Comparison of ENCODE assay signal across 25 cellular contexts in the genomic region with DNA sequence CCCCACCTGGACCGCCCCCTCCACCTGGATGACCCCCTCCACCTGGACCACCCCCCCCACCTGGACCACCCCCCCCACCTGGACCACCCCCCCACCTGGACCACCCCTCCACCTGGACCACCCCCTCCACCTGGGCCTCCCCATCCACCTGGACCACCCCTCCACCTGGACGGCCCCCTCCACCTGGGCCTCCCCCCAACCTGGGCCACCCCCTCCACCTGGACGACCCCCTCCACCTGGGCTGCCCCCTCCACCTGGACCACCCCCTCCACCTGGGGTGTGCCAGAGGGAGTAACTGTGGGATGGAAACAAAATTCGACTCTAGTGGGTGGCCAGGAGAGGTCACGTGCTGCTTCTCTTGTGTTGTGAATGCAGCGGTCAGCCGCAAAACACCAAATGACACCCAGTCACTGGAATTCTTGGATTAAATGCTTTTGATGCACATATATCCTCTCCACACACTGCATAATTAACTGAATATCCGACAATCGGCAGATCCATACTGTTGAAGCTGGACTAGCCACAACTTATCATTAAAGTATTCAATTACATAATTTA.
A peak's percentile ranks its signal among the peaks of the same experiment; 100 is the strongest.
DNase-seq lines count a peak whose midpoint lies in the region; ATAC-seq, FAIRE-seq and TF ChIP-seq lines count a peak whose summit lies in the region.
"Had no signal": no experiment of that assay in that cellular context is flagged by ENCODE, and none has a peak within 500 bp of the region (broad histone marks: within the 10 kb centered on the region; RNA-seq: fewer than 3 reads in every experiment).

No MANE protein-coding gene starts in this region.

- H3K27ac ChIP-seq in right atrium auricular region (no peak overlapping the region), K562 (ENCODE audit: extremely low read depth, low read depth, low read length) (no peak overlapping the region), upper lobe of right lung (no peak overlapping the region)
- H3K27ac ChIP-seq: C4-2B, HL-60 had no signal

- intact Hi-C loops in cardiac septum (cut with DNase I) (no loop called here), K562 (cut with micrococcal nuclease) (no loop called here), posterior vena cava (cut with DNase I) (no loop called here), upper lobe of right lung (cut with DNase I) (no loop called here)

- in situ Hi-C loops in K562 (cut with MboI): no loop called here

- H2AFZ ChIP-seq in K562 (ENCODE audit: low read depth, low read length): no peak overlapping the region

- H3K79me2 ChIP-seq in K562 (ENCODE audit: control insufficient read depth, insufficient read depth, low read length): no peaks in the 10 kb centered on the region

- TF ChIP-seq EP300 in K562 (IDR thresholded peaks at IDR 0.05; ENCODE audit: low read length): no peak

- 0 out of 2 replicates have a peak, but pooled peaks cover 3% of the 10 kb centered on the region for H4K20me1 ChIP-seq in K562 (replicated peaks; ENCODE audit: control insufficient read depth, insufficient read depth, low read length)

- BruUV-seq in K562 (replicated peaks; lab: Mats Ljungman, UMichigan): no TSS peak

- no peak overlapping the region for H3K4me2 ChIP-seq in K562 (ENCODE audit: insufficient read depth, low read length)
- H3K4me2 ChIP-seq: SK-N-SH had no signal

- no peak overlapping the region for H3K9ac ChIP-seq in K562 (ENCODE audit: insufficient read depth in 1 of 2, low read depth in 2 of 2, low read length in 2 of 2)
- H3K9ac ChIP-seq: SK-N-SH had no signal

- no peaks in the 10 kb centered on the region for H3K9me1 ChIP-seq in K562 (ENCODE audit: control insufficient read depth, insufficient read depth, low read length)

- CTCF ChIA-PET in K562 (lab: Yijun Ruan, JAX; ENCODE audit: low intra/inter-chr PET ratio): no interaction called here

- 19% methylated on average over 6 of the region's 9 CpGs for WGBS in K562 (ENCODE audit: insufficient coverage, low coverage, missing lambda C conversion rate)

- no peak for TF ChIP-seq RAD21 in K562 (CRISPR knock-in tag; conservative IDR thresholded peaks at IDR 0.05 in 1 of 2, IDR thresholded peaks at IDR 0.05 in 1 of 2)

- H3K27me3 ChIP-seq in right atrium auricular region (no peaks in the 10 kb centered on the region), K562 (ENCODE audit: control insufficient read depth in 2 of 2, insufficient read depth in 2 of 2, low read length in 2 of 2) (peaks cover 43 to 81% of the 10 kb centered on the region in 2 experiments), upper lobe of right lung (no peaks in the 10 kb centered on the region)

- ATAC-seq in K562: no peak
- no peak for ATAC-seq in upper lobe of right lung
- no peak for ATAC-seq in HG03442 (IDR thresholded peaks at IDR 0.05; ENCODE audit: unreplicated experiment)

- no peaks in the 10 kb centered on the region for H3K36me3 ChIP-seq in right atrium auricular region
- no peaks in the 10 kb centered on the region for H3K36me3 ChIP-seq in K562 (ENCODE audit: control insufficient read depth, insufficient read depth, low read length)
- no peaks in the 10 kb centered on the region for H3K36me3 ChIP-seq in upper lobe of right lung

- POLR2A ChIA-PET in K562 (lab: Yijun Ruan, JAX): interaction anchor here (0.8 kb wide), 1 partner anchor 13 kb away, joined by 3 read pairs; no protein-coding TSS in a partner anchor

- H3K9me3 ChIP-seq in right atrium auricular region (no peaks in the 10 kb centered on the region), K562 (replicated peaks; ENCODE audit: control insufficient read depth, insufficient read depth, low read depth, low read length) (no peaks in the 10 kb centered on the region), upper lobe of right lung (no peaks in the 10 kb centered on the region)
- H3K9me3 ChIP-seq: SK-N-SH had no signal

- peak; percentile 46 for DNase-seq in cardiac septum (ENCODE audit: low spot score)
- no peak for DNase-seq in right atrium auricular region (ENCODE audit: low spot score)
- DNase-seq in K562 (ENCODE audit: extremely low read depth in 1 of 4, low spot score in 3 of 4): no peak
- DNase-seq in posterior vena cava (ENCODE audit: low spot score): peak; percentile 76
- DNase-seq in upper lobe of right lung: peak; percentile 38
- no peak for DNase-seq in occipital lobe (lab: John Stamatoyannopoulos, UW)
- DNase-seq in DMS53 (lab: John Stamatoyannopoulos, UW): no peak
- DNase-seq: EL, GF-D8, KBM-7, NCI-H1092, NCI-H1436, NCI-H187 treated with DMSO at 0.1 percent for 48 hours, NCI-H2107, NCI-H446 treated with DMSO at 0.1 percent for 48 hours, NCI-H526 treated with DMSO at 0.1 percent for 48 hours, OCI-M1, SHP77 treated with DMSO at 0.1 percent for 48 hours had no signal

- no peak for FAIRE-seq in K562 (lab: Jason Lieb, UNC)
- FAIRE-seq: H54, HepG2, RCC 7860 had no signal

- TF ChIP-seq POLR2A in K562 (conservative IDR thresholded peaks at IDR 0.05): no peak

- TF ChIP-seq CTCF in right atrium auricular region (IDR thresholded peaks at IDR 0.05) (no peak), K562 (IDR thresholded peaks at IDR 0.05 in 2 of 3, conservative IDR thresholded peaks at IDR 0.05 in 1 of 3; ENCODE audit: insufficient read depth in 2 of 3, low read depth in 1 of 3, low read length in 3 of 3) (no peak), upper lobe of right lung (IDR thresholded peaks at IDR 0.05) (no peak)

- H3K4me3 ChIP-seq in right atrium auricular region (no peak overlapping the region), K562 (no peak overlapping the region), upper lobe of right lung (no peak overlapping the region)

- H3K4me1 ChIP-seq in right atrium auricular region (no peaks in the 10 kb centered on the region), K562 (replicated peaks in 1 of 2; ENCODE audit: control insufficient read depth in 2 of 2, insufficient read depth in 2 of 2, low read length in 2 of 2) (peaks cover 0 to 10% of the 10 kb centered on the region in 2 experiments; a peak in 1 of 5 replicates), upper lobe of right lung (no peaks in the 10 kb centered on the region)

TF ChIP-seq in K562, 482 proteins besides CTCF, POLR2A, EP300 and RAD21:
- TF ChIP-seq HNRNPUL1 (IDR thresholded peaks at IDR 0.05; ENCODE audit: low read length) (no peak), ZNF41 (CRISPR knock-in tag; conservative IDR thresholded peaks at IDR 0.05) (no peak), USF2 (CRISPR knock-in tag; IDR thresholded peaks at IDR 0.05) (peak; percentile 61)
- TF ChIP-seq, protein P1, sequence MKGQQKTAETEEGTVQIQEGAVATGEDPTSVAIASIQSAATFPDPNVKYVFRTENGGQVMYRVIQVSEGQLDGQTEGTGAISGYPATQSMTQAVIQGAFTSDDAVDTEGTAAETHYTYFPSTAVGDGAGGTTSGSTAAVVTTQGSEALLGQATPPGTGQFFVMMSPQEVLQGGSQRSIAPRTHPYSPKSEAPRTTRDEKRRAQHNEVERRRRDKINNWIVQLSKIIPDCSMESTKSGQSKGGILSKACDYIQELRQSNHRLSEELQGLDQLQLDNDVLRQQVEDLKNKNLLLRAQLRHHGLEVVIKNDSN (CRISPR knock-in tag; IDR thresholded peaks at IDR 0.05): peak; percentile 62

Comparison
In these comparisons a context has a peak if more than half of its experiments do, and no peak if none do; other contexts are left out.
1. DNase-seq: peak in cardiac septum (single experiment), posterior vena cava (single experiment) and upper lobe of right lung (single experiment); none in right atrium auricular region (single experiment), K562 (0 of 4), occipital lobe (single experiment) and DMS53 (single experiment).